ENCODE assay signal across 1 cellular context in the genomic region with DNA sequence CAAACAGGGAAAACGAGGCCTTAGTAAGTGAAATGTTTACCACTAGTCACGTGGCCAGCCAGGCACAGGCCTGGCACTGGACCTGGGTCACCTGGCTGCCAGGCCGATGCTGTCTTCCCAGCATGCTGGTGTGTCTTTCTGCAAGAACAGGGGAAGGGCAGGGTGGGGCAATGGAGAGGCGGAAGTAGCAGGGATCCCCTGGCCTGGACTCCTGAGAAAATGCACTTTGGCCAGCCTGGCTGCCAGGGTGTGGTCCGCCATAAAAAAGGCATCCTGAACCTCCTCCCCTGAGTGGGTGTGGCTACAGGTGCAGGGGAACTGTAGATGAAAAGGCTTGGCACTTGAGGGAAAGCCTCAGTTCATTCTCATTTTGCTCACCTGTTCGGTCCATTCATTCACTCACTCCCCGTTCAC.
TF ChIP-seq lines count a peak whose summit lies in the region.

No MANE protein-coding gene starts in this region.

TF ChIP-seq in GM12878, 131 proteins besides CTCF, POLR2A, EP300 and RAD21:
- peak; percentile 18 for TF ChIP-seq USF1 (IDR thresholded peaks at IDR 0.05; ENCODE audit: borderline replicate concordance, extremely low read length, insufficient read depth, low read depth, low read length)
- TF ChIP-seq, protein P1, sequence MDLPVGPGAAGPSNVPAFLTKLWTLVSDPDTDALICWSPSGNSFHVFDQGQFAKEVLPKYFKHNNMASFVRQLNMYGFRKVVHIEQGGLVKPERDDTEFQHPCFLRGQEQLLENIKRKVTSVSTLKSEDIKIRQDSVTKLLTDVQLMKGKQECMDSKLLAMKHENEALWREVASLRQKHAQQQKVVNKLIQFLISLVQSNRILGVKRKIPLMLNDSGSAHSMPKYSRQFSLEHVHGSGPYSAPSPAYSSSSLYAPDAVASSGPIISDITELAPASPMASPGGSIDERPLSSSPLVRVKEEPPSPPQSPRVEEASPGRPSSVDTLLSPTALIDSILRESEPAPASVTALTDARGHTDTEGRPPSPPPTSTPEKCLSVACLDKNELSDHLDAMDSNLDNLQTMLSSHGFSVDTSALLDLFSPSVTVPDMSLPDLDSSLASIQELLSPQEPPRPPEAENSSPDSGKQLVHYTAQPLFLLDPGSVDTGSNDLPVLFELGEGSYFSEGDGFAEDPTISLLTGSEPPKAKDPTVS (IDR thresholded peaks at IDR 0.05; ENCODE audit: low read depth, low read length): no peak
